24 cellular contexts compared by ENCODE assay signal in the genomic region with DNA sequence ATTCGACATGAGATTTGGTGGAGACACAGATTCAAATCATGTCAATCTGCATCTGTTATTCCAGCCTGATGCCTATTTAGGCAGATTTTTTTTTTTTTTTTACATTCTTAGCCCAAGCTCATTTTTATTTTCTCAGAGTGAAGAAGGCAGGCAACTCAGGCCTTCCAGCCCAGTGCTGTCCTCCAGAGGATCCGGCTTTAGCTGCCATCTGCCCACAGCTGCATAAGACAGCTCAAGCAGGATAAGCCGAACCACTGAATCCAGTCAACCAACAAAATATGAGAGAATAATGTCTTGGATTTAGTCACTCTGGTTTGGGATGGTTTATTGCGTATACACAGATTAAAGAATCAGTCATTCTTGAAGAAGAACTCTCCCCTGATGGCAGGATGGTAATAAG. TPM values are rescaled to one million over a fixed set of nuclear protein-coding genes. Genes with fewer than 3 reads are reported as not detected.
DNase-seq lines count a peak whose midpoint lies in the region; ATAC-seq, FAIRE-seq and TF ChIP-seq lines count a peak whose summit lies in the region.
"Had no signal": no experiment of that assay in that cellular context is flagged by ENCODE, and none has a peak within 500 bp of the region (broad histone marks: within the 10 kb centered on the region; RNA-seq: fewer than 3 reads in every experiment).

No MANE protein-coding gene starts in this region.

- FAIRE-seq in D721Med (lab: Jason Lieb, UNC): peak; percentile 87
- FAIRE-seq: A204.1, GM12878 had no signal

- intact Hi-C loops in activated CD8-positive, alpha-beta T cell treated with anti-CD3 and anti-CD28 coated beads for 36 hours (cut with micrococcal nuclease): no loop called here

- CTCF ChIA-PET in activated CD8-positive, alpha-beta T cell treated with anti-CD3 and anti-CD28 coated beads, Interleukin-2, amount 10 ng/mL, durations not matched to agents 7 days and 5 days (lab: Charles Lee): interaction anchor here (0.8 to 3.8 kb wide), 4 partner anchors 15 to 136 kb away, joined by 3 to 19 read pairs (median 4); no protein-coding TSS in a partner anchor
- CTCF ChIA-PET in activated CD8-positive, alpha-beta T cell treated with anti-CD3 and anti-CD28 coated beads for 36 hours (lab: Charles Lee): no interaction called here

- POLR2A ChIA-PET in activated CD8-positive, alpha-beta T cell treated with anti-CD3 and anti-CD28 coated beads, Interleukin-2, amount 10 ng/mL, durations not matched to agents 7 days and 5 days (lab: Charles Lee): interaction anchor here (0.9 kb wide), 1 partner anchor 19 kb away, joined by 3 read pairs; no protein-coding TSS in a partner anchor
- POLR2A ChIA-PET in activated CD8-positive, alpha-beta T cell treated with anti-CD3 and anti-CD28 coated beads for 36 hours (lab: Charles Lee): interaction anchor here (1.2 kb wide), 1 partner anchor 10 kb away, joined by 3 read pairs; no protein-coding TSS in a partner anchor

- peaks cover 68% of the 10 kb centered on the region for H3K4me1 Mint-ChIP-seq in activated CD8-positive, alpha-beta T cell treated with anti-CD3 and anti-CD28 coated beads, Interleukin-2, amount 10 ng/mL, durations not matched to agents 7 days and 5 days (ENCODE audit: low read depth)
- peaks cover 26% of the 10 kb centered on the region for H3K4me1 Mint-ChIP-seq in activated CD8-positive, alpha-beta T cell treated with anti-CD3 and anti-CD28 coated beads for 36 hours (ENCODE audit: low read depth)
- peaks cover 42% of the 10 kb centered on the region for H3K4me1 Mint-ChIP-seq in activated T-helper 17 cell treated with anti-CD3 and anti-CD28 coated beads, Interleukin-2, amount 50 U/mL, for 72 hours
- peaks cover 46% of the 10 kb centered on the region for H3K4me1 Mint-ChIP-seq in stimulated activated effector memory CD8-positive, alpha-beta T cell treated with anti-CD3 and anti-CD28 coated beads, Interleukin-12 subunit alpha, Interleukin-12 subunit beta, amount 100 ng/mL, for 72 hours
- H3K4me1 Mint-ChIP-seq: H9 had no signal

- H3K27ac Mint-ChIP-seq in activated CD8-positive, alpha-beta T cell treated with anti-CD3 and anti-CD28 coated beads, Interleukin-2, amount 10 ng/mL, durations not matched to agents 7 days and 5 days: peak overlapping the region; percentile 69
- no peak overlapping the region for H3K27ac Mint-ChIP-seq in activated CD8-positive, alpha-beta T cell treated with anti-CD3 and anti-CD28 coated beads for 36 hours
- peak overlapping the region; percentile 89 for H3K27ac Mint-ChIP-seq in activated T-helper 17 cell treated with anti-CD3 and anti-CD28 coated beads, Interleukin-2, amount 50 U/mL, for 72 hours
- peak overlapping the region; percentile 85 for H3K27ac Mint-ChIP-seq in stimulated activated effector memory CD8-positive, alpha-beta T cell treated with anti-CD3 and anti-CD28 coated beads, Interleukin-12 subunit alpha, Interleukin-12 subunit beta, amount 100 ng/mL, for 72 hours
- H3K27ac Mint-ChIP-seq: H9, HFFc6 had no signal

- H3K9me3 Mint-ChIP-seq in activated CD8-positive, alpha-beta T cell treated with anti-CD3 and anti-CD28 coated beads, Interleukin-2, amount 10 ng/mL, durations not matched to agents 7 days and 5 days (ENCODE audit: insufficient read depth): peaks cover 8% of the 10 kb centered on the region
- peaks cover 6% of the 10 kb centered on the region for H3K9me3 Mint-ChIP-seq in activated CD8-positive, alpha-beta T cell treated with anti-CD3 and anti-CD28 coated beads for 36 hours
- H3K9me3 Mint-ChIP-seq in activated T-helper 17 cell treated with anti-CD3 and anti-CD28 coated beads, Interleukin-2, amount 50 U/mL, for 72 hours: peaks cover 4% of the 10 kb centered on the region
- peaks cover 2% of the 10 kb centered on the region for H3K9me3 Mint-ChIP-seq in stimulated activated effector memory CD8-positive, alpha-beta T cell treated with anti-CD3 and anti-CD28 coated beads, Interleukin-12 subunit alpha, Interleukin-12 subunit beta, amount 100 ng/mL, for 72 hours
- H3K9me3 Mint-ChIP-seq: H9, HFFc6 had no signal

- H3K36me3 Mint-ChIP-seq in activated CD8-positive, alpha-beta T cell treated with anti-CD3 and anti-CD28 coated beads, Interleukin-2, amount 10 ng/mL, durations not matched to agents 7 days and 5 days (ENCODE audit: low read depth): peaks cover 40% of the 10 kb centered on the region
- no peaks in the 10 kb centered on the region for H3K36me3 Mint-ChIP-seq in activated CD8-positive, alpha-beta T cell treated with anti-CD3 and anti-CD28 coated beads for 36 hours (ENCODE audit: low read depth)
- no peaks in the 10 kb centered on the region for H3K36me3 Mint-ChIP-seq in activated T-helper 17 cell treated with anti-CD3 and anti-CD28 coated beads, Interleukin-2, amount 50 U/mL, for 72 hours (ENCODE audit: low read depth)
- no peaks in the 10 kb centered on the region for H3K36me3 Mint-ChIP-seq in stimulated activated effector memory CD8-positive, alpha-beta T cell treated with anti-CD3 and anti-CD28 coated beads, Interleukin-12 subunit alpha, Interleukin-12 subunit beta, amount 100 ng/mL, for 72 hours

- no peak overlapping the region for H3K4me3 Mint-ChIP-seq in activated CD8-positive, alpha-beta T cell treated with anti-CD3 and anti-CD28 coated beads, Interleukin-2, amount 10 ng/mL, durations not matched to agents 7 days and 5 days
- H3K4me3 Mint-ChIP-seq in activated CD8-positive, alpha-beta T cell treated with anti-CD3 and anti-CD28 coated beads for 36 hours: no peak overlapping the region
- peak overlapping the region; percentile 51 for H3K4me3 Mint-ChIP-seq in activated T-helper 17 cell treated with anti-CD3 and anti-CD28 coated beads, Interleukin-2, amount 50 U/mL, for 72 hours
- H3K4me3 Mint-ChIP-seq in stimulated activated effector memory CD8-positive, alpha-beta T cell treated with anti-CD3 and anti-CD28 coated beads, Interleukin-12 subunit alpha, Interleukin-12 subunit beta, amount 100 ng/mL, for 72 hours: peak overlapping the region; percentile 8
- H3K4me3 Mint-ChIP-seq: H9, HFFc6 had no signal

- H3K27me3 Mint-ChIP-seq in activated CD8-positive, alpha-beta T cell treated with anti-CD3 and anti-CD28 coated beads, Interleukin-2, amount 10 ng/mL, durations not matched to agents 7 days and 5 days (ENCODE audit: low read depth): peaks cover 3% of the 10 kb centered on the region
- no peaks in the 10 kb centered on the region for H3K27me3 Mint-ChIP-seq in activated CD8-positive, alpha-beta T cell treated with anti-CD3 and anti-CD28 coated beads for 36 hours
- no peaks in the 10 kb centered on the region for H3K27me3 Mint-ChIP-seq in activated T-helper 17 cell treated with anti-CD3 and anti-CD28 coated beads, Interleukin-2, amount 50 U/mL, for 72 hours

- no peak for TF ChIP-seq CTCF in activated CD8-positive, alpha-beta T cell treated with anti-CD3 and anti-CD28 coated beads for 36 hours (IDR thresholded peaks at IDR 0.05)
- TF ChIP-seq CTCF in D721Med (IDR thresholded peaks at IDR 0.05; ENCODE audit: insufficient read depth, missing control alignments): no peak

- no peak for DNase-seq in activated CD8-positive, alpha-beta T cell treated with anti-CD3 and anti-CD28 coated beads, Interleukin-2, amount 10 ng/mL, durations not matched to agents 7 days and 5 days
- no peak for DNase-seq in activated CD8-positive, alpha-beta T cell treated with anti-CD3 and anti-CD28 coated beads for 36 hours
- peak; percentile 23 for DNase-seq in D721Med (ENCODE audit: insufficient read length, low spot score)
- no peak for DNase-seq in stimulated activated effector memory CD8-positive, alpha-beta T cell treated with anti-CD3 and anti-CD28 coated beads, Interleukin-12 subunit alpha, Interleukin-12 subunit beta, amount 100 ng/mL, for 72 hours (ENCODE audit: low spot score in 2 of 2)
- no peak for DNase-seq in activated CD4-positive, CD25-positive, alpha-beta regulatory T cell treated with anti-CD3 and anti-CD28 coated beads, Interleukin-2, amount 50 U/mL, for 72 hours
- no peak for DNase-seq in stimulated activated CD4-positive, alpha-beta T cell treated with anti-CD3 and anti-CD28 coated beads, Interleukin-1b, Interleukin-23, amount 100 ng/mL, for 48 hours
- DNase-seq: DMS 273 treated with DMSO at 0.1 percent for 48 hours, DMS79 treated with DMSO at 0.1 percent for 48 hours, GM23248, H9, HFFc6, Karpas-422, MV-4-11, NCI-H1694, NCI-H2081, NCI-H2171, NCI-H345, NCI-H69, PC-9, RPMI8226, SHP77 had no signal

- ATAC-seq in activated CD8-positive, alpha-beta T cell treated with anti-CD3 and anti-CD28 coated beads, Interleukin-2, amount 10 ng/mL, durations not matched to agents 7 days and 5 days: no peak
- ATAC-seq in activated CD8-positive, alpha-beta T cell treated with anti-CD3 and anti-CD28 coated beads for 36 hours: no peak
- ATAC-seq in activated T-helper 17 cell treated with anti-CD3 and anti-CD28 coated beads, Interleukin-2, amount 50 U/mL, for 72 hours (replicated peaks): no peak
- no peak for ATAC-seq in stimulated activated effector memory CD8-positive, alpha-beta T cell treated with anti-CD3 and anti-CD28 coated beads, Interleukin-12 subunit alpha, Interleukin-12 subunit beta, amount 100 ng/mL, for 72 hours
- ATAC-seq: GM12878 had no signal

RNA-seq across cellular contexts. Expression of gene COLQ, which starts 19.9 kb away (rescaled TPM):
- 1 to 10 TPM; 5.3 to 6.0 TPM for total RNA-seq in activated CD8-positive, alpha-beta T cell treated with anti-CD3 and anti-CD28 coated beads, Interleukin-2, amount 10 ng/mL, durations not matched to agents 7 days and 5 days
- 1 to 10 TPM; 2.3 to 2.9 TPM for total RNA-seq in activated CD8-positive, alpha-beta T cell treated with anti-CD3 and anti-CD28 coated beads for 36 hours
- 1 to 10 TPM; 2.7 to 6.1 TPM for total RNA-seq in activated T-helper 17 cell treated with anti-CD3 and anti-CD28 coated beads, Interleukin-2, amount 50 U/mL, for 72 hours

RNA-seq across cellular contexts. Expression of gene HACL1, which starts 60.0 kb away (rescaled TPM):
- 10 to 100 TPM; 23.9 to 24.9 TPM for total RNA-seq in activated CD8-positive, alpha-beta T cell treated with anti-CD3 and anti-CD28 coated beads, Interleukin-2, amount 10 ng/mL, durations not matched to agents 7 days and 5 days
- total RNA-seq in activated CD8-positive, alpha-beta T cell treated with anti-CD3 and anti-CD28 coated beads for 36 hours: 10 to 100 TPM; 23.6 to 32.0 TPM
- 10 to 100 TPM; 20.0 to 26.6 TPM for total RNA-seq in activated T-helper 17 cell treated with anti-CD3 and anti-CD28 coated beads, Interleukin-2, amount 50 U/mL, for 72 hours

Comparison
In these comparisons a context has a peak if more than half of its experiments do, and no peak if none do; other contexts are left out.
1. H3K4me3 Mint-ChIP-seq: peak in activated T-helper 17 cell treated with anti-CD3 and anti-CD28 coated beads, Interleukin-2, amount 50 U/mL, for 72 hours (single experiment) and stimulated activated effector memory CD8-positive, alpha-beta T cell treated with anti-CD3 and anti-CD28 coated beads, Interleukin-12 subunit alpha, Interleukin-12 subunit beta, amount 100 ng/mL, for 72 hours (single experiment); none in activated CD8-positive, alpha-beta T cell treated with anti-CD3 and anti-CD28 coated beads, Interleukin-2, amount 10 ng/mL, durations not matched to agents 7 days and 5 days (single experiment) and activated CD8-positive, alpha-beta T cell treated with anti-CD3 and anti-CD28 coated beads for 36 hours (single experiment).